ENCODE assay signal across 12 cellular contexts in the genomic region with DNA sequence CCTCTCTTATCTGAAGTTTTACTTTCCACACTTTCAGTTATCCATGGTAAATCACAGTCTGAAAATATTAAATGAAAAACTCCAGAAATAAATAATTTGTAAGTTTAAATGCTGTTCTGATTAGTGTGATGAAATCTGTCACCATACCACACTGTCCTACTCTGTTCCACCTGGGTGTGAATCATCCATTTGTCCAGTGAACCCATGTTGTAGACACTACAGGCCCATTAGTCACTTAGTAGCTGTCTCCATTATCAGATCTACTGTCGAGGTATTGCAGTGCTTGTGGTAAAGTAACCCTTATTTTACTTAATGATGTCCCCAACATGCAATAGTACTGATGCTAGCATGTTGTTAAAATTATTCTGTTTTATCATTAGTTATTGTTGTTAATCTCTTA.
"Had no signal": no experiment of that assay in that cellular context is flagged by ENCODE, and none has a peak within 500 bp of the region (broad histone marks: within the 10 kb centered on the region; RNA-seq: fewer than 3 reads in every experiment).

No MANE protein-coding gene starts in this region.

- H3K9me3 ChIP-seq: left lung, stomach had no signal

- DNase-seq: activated CD4-positive, alpha-beta T cell treated with anti-CD3 and anti-CD28 coated beads, Interleukin-2, amount 10 ng/mL, durations not matched to agents 24 days and 14 days; activated CD4-positive, CD25-positive, alpha-beta regulatory T cell; activated effector memory CD4-positive, alpha-beta T cell treated with anti-CD3 and anti-CD28 coated beads, Interleukin-2, amount 50 U/mL, for 16 hours; activated naive CD4-positive, alpha-beta T cell treated with anti-CD3 and anti-CD28 coated beads, Interleukin-2, amount 50 U/mL, for 16 hours; activated T-cell treated with anti-CD3 and anti-CD28 coated beads, Interleukin-2, amount 50 U/mL, for 72 hours; dermis blood vessel endothelial cell; effector memory CD4-positive, alpha-beta T cell; head of caudate nucleus; kidney; left lung; stomach had no signal

- ATAC-seq: activated T-cell treated with anti-CD3 and anti-CD28 coated beads, Interleukin-2, amount 50 U/mL, for 72 hours; left lung had no signal

- H3K36me3 ChIP-seq: cardiac muscle cell, left lung, stomach had no signal

- H3K27ac ChIP-seq: cardiac muscle cell, left lung, stomach had no signal

- H3K4me3 ChIP-seq: cardiac muscle cell, left lung, stomach had no signal

- H3K27me3 ChIP-seq: cardiac muscle cell, left lung, stomach had no signal
